17 cellular contexts compared by ENCODE assay signal in genomic region chr1:25110037-25110436, GRCh38.
"Had no signal": no experiment of that assay in that cellular context is flagged by ENCODE, and none has a peak within 500 bp of the region (broad histone marks: within the 10 kb centered on the region; RNA-seq: fewer than 3 reads in every experiment).

No MANE protein-coding gene starts in this region.

- H3K4me3 ChIP-seq: dorsolateral prefrontal cortex, gastroesophageal sphincter, testis had no signal

- DNase-seq: activated CD4-positive, alpha-beta T cell treated with anti-CD3 and anti-CD28 coated beads for 1 hour; activated gamma-delta T cell; activated T-cell treated with anti-CD3 and anti-CD28 coated beads, Interleukin-2, amount 50 U/mL, for 4 hours; aorta; dorsolateral prefrontal cortex; left ventricle myocardium superior; mesenchymal stem cell; retina; stimulated activated CD4-positive, alpha-beta T cell treated with anti-CD3 and anti-CD28 coated beads, Interleukin-15, amount 100 ng/mL, for 24 hours; stimulated activated CD4-positive, alpha-beta T cell treated with anti-CD3 and anti-CD28 coated beads, Interleukin-4, amount 100 ng/mL, for 24 hours; testis had no signal

- H3K36me3 ChIP-seq: gastroesophageal sphincter had no signal

- H3K27me3 ChIP-seq: testis had no signal

- H3K27me3 Mint-ChIP-seq: activated CD4-positive, alpha-beta memory T cell treated with anti-CD3 and anti-CD28 coated beads for 36 hours; activated naive CD8-positive, alpha-beta T cell; stimulated activated naive CD8-positive, alpha-beta T cell treated with anti-CD3 and anti-CD28 coated beads, Interleukin-15, amount 100 ng/mL, for 72 hours had no signal

- H3K27ac ChIP-seq: dorsolateral prefrontal cortex, gastroesophageal sphincter, parathyroid adenoma, testis had no signal

- H3K4me3 Mint-ChIP-seq: activated CD4-positive, alpha-beta memory T cell treated with anti-CD3 and anti-CD28 coated beads for 36 hours; activated naive CD8-positive, alpha-beta T cell; activated T-cell treated with anti-CD3 and anti-CD28 coated beads, Interleukin-2, amount 50 U/mL, for 4 hours; neural crest cell; stimulated activated naive CD8-positive, alpha-beta T cell treated with anti-CD3 and anti-CD28 coated beads, Interleukin-15, amount 100 ng/mL, for 72 hours had no signal

- H3K27ac Mint-ChIP-seq: activated CD4-positive, alpha-beta memory T cell treated with anti-CD3 and anti-CD28 coated beads for 36 hours had no signal

- ATAC-seq: activated T-cell treated with anti-CD3 and anti-CD28 coated beads, Interleukin-2, amount 50 U/mL, for 4 hours; gastroesophageal sphincter; left ventricle myocardium superior had no signal

- H3K4me1 ChIP-seq: gastroesophageal sphincter, parathyroid adenoma, testis had no signal

- H3K9me3 ChIP-seq: testis had no signal
